Comparison of ENCODE assay signal across 1 cellular context in genomic region chr16:56964243-56965148, GRCh38.
TF ChIP-seq lines count a peak whose summit lies in the region.

No MANE protein-coding gene starts in this region.

TF ChIP-seq in K562, 482 proteins besides CTCF, POLR2A, EP300 and RAD21 (continued from another document and continues in another):
- TF ChIP-seq, protein P1, sequence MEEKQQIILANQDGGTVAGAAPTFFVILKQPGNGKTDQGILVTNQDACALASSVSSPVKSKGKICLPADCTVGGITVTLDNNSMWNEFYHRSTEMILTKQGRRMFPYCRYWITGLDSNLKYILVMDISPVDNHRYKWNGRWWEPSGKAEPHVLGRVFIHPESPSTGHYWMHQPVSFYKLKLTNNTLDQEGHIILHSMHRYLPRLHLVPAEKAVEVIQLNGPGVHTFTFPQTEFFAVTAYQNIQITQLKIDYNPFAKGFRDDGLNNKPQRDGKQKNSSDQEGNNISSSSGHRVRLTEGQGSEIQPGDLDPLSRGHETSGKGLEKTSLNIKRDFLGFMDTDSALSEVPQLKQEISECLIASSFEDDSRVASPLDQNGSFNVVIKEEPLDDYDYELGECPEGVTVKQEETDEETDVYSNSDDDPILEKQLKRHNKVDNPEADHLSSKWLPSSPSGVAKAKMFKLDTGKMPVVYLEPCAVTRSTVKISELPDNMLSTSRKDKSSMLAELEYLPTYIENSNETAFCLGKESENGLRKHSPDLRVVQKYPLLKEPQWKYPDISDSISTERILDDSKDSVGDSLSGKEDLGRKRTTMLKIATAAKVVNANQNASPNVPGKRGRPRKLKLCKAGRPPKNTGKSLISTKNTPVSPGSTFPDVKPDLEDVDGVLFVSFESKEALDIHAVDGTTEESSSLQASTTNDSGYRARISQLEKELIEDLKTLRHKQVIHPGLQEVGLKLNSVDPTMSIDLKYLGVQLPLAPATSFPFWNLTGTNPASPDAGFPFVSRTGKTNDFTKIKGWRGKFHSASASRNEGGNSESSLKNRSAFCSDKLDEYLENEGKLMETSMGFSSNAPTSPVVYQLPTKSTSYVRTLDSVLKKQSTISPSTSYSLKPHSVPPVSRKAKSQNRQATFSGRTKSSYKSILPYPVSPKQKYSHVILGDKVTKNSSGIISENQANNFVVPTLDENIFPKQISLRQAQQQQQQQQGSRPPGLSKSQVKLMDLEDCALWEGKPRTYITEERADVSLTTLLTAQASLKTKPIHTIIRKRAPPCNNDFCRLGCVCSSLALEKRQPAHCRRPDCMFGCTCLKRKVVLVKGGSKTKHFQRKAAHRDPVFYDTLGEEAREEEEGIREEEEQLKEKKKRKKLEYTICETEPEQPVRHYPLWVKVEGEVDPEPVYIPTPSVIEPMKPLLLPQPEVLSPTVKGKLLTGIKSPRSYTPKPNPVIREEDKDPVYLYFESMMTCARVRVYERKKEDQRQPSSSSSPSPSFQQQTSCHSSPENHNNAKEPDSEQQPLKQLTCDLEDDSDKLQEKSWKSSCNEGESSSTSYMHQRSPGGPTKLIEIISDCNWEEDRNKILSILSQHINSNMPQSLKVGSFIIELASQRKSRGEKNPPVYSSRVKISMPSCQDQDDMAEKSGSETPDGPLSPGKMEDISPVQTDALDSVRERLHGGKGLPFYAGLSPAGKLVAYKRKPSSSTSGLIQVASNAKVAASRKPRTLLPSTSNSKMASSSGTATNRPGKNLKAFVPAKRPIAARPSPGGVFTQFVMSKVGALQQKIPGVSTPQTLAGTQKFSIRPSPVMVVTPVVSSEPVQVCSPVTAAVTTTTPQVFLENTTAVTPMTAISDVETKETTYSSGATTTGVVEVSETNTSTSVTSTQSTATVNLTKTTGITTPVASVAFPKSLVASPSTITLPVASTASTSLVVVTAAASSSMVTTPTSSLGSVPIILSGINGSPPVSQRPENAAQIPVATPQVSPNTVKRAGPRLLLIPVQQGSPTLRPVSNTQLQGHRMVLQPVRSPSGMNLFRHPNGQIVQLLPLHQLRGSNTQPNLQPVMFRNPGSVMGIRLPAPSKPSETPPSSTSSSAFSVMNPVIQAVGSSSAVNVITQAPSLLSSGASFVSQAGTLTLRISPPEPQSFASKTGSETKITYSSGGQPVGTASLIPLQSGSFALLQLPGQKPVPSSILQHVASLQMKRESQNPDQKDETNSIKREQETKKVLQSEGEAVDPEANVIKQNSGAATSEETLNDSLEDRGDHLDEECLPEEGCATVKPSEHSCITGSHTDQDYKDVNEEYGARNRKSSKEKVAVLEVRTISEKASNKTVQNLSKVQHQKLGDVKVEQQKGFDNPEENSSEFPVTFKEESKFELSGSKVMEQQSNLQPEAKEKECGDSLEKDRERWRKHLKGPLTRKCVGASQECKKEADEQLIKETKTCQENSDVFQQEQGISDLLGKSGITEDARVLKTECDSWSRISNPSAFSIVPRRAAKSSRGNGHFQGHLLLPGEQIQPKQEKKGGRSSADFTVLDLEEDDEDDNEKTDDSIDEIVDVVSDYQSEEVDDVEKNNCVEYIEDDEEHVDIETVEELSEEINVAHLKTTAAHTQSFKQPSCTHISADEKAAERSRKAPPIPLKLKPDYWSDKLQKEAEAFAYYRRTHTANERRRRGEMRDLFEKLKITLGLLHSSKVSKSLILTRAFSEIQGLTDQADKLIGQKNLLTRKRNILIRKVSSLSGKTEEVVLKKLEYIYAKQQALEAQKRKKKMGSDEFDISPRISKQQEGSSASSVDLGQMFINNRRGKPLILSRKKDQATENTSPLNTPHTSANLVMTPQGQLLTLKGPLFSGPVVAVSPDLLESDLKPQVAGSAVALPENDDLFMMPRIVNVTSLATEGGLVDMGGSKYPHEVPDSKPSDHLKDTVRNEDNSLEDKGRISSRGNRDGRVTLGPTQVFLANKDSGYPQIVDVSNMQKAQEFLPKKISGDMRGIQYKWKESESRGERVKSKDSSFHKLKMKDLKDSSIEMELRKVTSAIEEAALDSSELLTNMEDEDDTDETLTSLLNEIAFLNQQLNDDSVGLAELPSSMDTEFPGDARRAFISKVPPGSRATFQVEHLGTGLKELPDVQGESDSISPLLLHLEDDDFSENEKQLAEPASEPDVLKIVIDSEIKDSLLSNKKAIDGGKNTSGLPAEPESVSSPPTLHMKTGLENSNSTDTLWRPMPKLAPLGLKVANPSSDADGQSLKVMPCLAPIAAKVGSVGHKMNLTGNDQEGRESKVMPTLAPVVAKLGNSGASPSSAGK (IDR thresholded peaks at IDR 0.05), result no peak
- TF ChIP-seq ASH1L (IDR thresholded peaks at IDR 0.05; ENCODE audit: borderline replicate concordance, low read depth, partially characterized antibody), result no peak
- TF ChIP-seq ZFPM2 (CRISPR knock-in tag; IDR thresholded peaks at IDR 0.05), result no peak
- TF ChIP-seq ATF4 (CRISPR knock-in tag; IDR thresholded peaks at IDR 0.05), result 0 out of 2 replicates have a peak, but pooled peaks have one; percentile 22
- TF ChIP-seq ATF1 (CRISPR knock-in tag; IDR thresholded peaks at IDR 0.05), result no peak
- peak; percentile 40; the same call in 1 of the 2 replicates for TF ChIP-seq ATF1 (tag; IDR thresholded peaks at IDR 0.05)
- no peak for TF ChIP-seq NFYB (IDR thresholded peaks at IDR 0.05; ENCODE audit: extremely low read depth, insufficient read length)
- TF ChIP-seq SMARCA5 (IDR thresholded peaks at IDR 0.05), result no peak
- no peak for TF ChIP-seq FUS (optimal IDR thresholded peaks at IDR 0.05; ENCODE audit: low read depth, low read length)
- TF ChIP-seq, protein P2, sequence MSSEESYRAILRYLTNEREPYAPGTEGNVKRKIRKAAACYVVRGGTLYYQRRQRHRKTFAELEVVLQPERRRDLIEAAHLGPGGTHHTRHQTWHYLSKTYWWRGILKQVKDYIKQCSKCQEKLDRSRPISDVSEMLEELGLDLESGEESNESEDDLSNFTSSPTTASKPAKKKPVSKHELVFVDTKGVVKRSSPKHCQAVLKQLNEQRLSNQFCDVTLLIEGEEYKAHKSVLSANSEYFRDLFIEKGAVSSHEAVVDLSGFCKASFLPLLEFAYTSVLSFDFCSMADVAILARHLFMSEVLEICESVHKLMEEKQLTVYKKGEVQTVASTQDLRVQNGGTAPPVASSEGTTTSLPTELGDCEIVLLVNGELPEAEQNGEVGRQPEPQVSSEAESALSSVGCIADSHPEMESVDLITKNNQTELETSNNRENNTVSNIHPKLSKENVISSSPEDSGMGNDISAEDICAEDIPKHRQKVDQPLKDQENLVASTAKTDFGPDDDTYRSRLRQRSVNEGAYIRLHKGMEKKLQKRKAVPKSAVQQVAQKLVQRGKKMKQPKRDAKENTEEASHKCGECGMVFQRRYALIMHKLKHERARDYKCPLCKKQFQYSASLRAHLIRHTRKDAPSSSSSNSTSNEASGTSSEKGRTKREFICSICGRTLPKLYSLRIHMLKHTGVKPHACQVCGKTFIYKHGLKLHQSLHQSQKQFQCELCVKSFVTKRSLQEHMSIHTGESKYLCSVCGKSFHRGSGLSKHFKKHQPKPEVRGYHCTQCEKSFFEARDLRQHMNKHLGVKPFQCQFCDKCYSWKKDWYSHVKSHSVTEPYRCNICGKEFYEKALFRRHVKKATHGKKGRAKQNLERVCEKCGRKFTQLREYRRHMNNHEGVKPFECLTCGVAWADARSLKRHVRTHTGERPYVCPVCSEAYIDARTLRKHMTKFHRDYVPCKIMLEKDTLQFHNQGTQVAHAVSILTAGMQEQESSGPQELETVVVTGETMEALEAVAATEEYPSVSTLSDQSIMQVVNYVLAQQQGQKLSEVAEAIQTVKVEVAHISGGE (CRISPR knock-in tag; IDR thresholded peaks at IDR 0.05), result no peak
- TF ChIP-seq TEAD2 (tag; IDR thresholded peaks at IDR 0.05), result peak; percentile 94
- peak; percentile 56 for TF ChIP-seq EP400 (IDR thresholded peaks at IDR 0.05)
- no peak for TF ChIP-seq CHD7 (IDR thresholded peaks at IDR 0.05; ENCODE audit: low read depth, low read length)
- TF ChIP-seq SMAD2 (IDR thresholded peaks at IDR 0.05; ENCODE audit: low read depth, low read length), result no peak
- TF ChIP-seq OTX1 (CRISPR knock-in tag; IDR thresholded peaks at IDR 0.05), result no peak
- TF ChIP-seq RB1 (IDR thresholded peaks at IDR 0.05; ENCODE audit: low read depth), result peak; percentile 87
- TF ChIP-seq FIP1L1 (IDR thresholded peaks at IDR 0.05; ENCODE audit: low read depth, low read length, poor library complexity, severe bottlenecking), result no peak
- TF ChIP-seq CEBPB (tag; IDR thresholded peaks at IDR 0.05), result peak; percentile 98
- TF ChIP-seq BRF1 (IDR thresholded peaks at IDR 0.05; ENCODE audit: borderline replicate concordance, extremely low read depth, insufficient read length), result no peak
- peak; percentile 88 for TF ChIP-seq TEAD4 (IDR thresholded peaks at IDR 0.05; ENCODE audit: low read length)
- peak; percentile 78; the same call in 1 of the 2 replicates for TF ChIP-seq TEAD4 (CRISPR knock-in tag; IDR thresholded peaks at IDR 0.05; ENCODE audit: borderline replicate concordance)
- TF ChIP-seq, protein P3, sequence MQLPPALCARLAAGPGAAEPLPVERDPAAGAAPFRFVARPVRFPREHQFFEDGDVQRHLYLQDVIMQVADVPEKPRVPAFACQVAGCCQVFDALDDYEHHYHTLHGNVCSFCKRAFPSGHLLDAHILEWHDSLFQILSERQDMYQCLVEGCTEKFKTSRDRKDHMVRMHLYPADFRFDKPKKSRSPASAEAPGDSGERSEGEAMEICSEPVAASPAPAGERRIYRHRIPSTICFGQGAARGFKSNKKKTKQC (CRISPR knock-in tag; IDR thresholded peaks at IDR 0.05), result peak; percentile 49; the same call in 1 of the 2 replicates
- no peak for TF ChIP-seq CBFA2T2 (conservative IDR thresholded peaks at IDR 0.05)
